Comparison of ENCODE assay signal across 8 cellular contexts in genomic region chr6:148144917-148145521, GRCh38.
DNase-seq lines count a peak whose midpoint lies in the region; ATAC-seq, FAIRE-seq and TF ChIP-seq lines count a peak whose summit lies in the region.

No MANE protein-coding gene starts in this region.

- no peak overlapping the region for H3K27ac ChIP-seq in 22Rv1
- no peak overlapping the region for H3K27ac ChIP-seq in coronary artery

- TF ChIP-seq CTCF in 22Rv1 (IDR thresholded peaks at IDR 0.05) (peak; percentile 98), coronary artery (IDR thresholded peaks at IDR 0.05) (peak; percentile 86)

- H3K4me3 ChIP-seq in coronary artery = peak overlapping the region; percentile 29

- no peak for FAIRE-seq in GM12891 (lab: Jason Lieb, UNC)

- peak; percentile 9 for DNase-seq in GM12891 (ENCODE audit: insufficient read length, low spot score)
- DNase-seq in NCI-H2227 (lab: John Stamatoyannopoulos, UW; ENCODE audit: unreplicated experiment) = peak; percentile 75
- DNase-seq in activated CD4-positive, alpha-beta T cell treated with anti-CD3 and anti-CD28 coated beads for 1 hour = peak; percentile 11
- no peak for DNase-seq in coronary artery (ENCODE audit: low spot score)
- peak; percentile 90 for DNase-seq in medulla oblongata (ENCODE audit: extremely low spot score)
- peak; percentile 54 to 57 for DNase-seq in stimulated activated CD8-positive, alpha-beta memory T cell treated with anti-CD3 and anti-CD28 coated beads, Interleukin-2, amount 100 ng/mL, for 48 hours (ENCODE audit: low read depth in 2 of 2)

- ATAC-seq in HG03064 (IDR thresholded peaks at IDR 0.05; ENCODE audit: low read depth, unreplicated experiment) = peak; percentile 89

- TF ChIP-seq POLR2A in GM12891 (IDR thresholded peaks at IDR 0.05; ENCODE audit: low read depth, low read length) = no peak

TF ChIP-seq in GM12891, 5 proteins besides CTCF, POLR2A, EP300 and RAD21:
- TF ChIP-seq POU2F2 (IDR thresholded peaks at IDR 0.05; ENCODE audit: low read depth, low read length) = no peak
- no peak for TF ChIP-seq PAX5 (IDR thresholded peaks at IDR 0.05; ENCODE audit: insufficient read depth, low read length, severe bottlenecking)
- no peak for TF ChIP-seq TAF1 (IDR thresholded peaks at IDR 0.05; ENCODE audit: low read depth, low read length)
- TF ChIP-seq POLR2AphosphoS5 (IDR thresholded peaks at IDR 0.05; ENCODE audit: low read depth, low read length) = no peak
